8 cellular contexts compared by ENCODE assay signal in genomic region chr11:75338516-75339218, GRCh38. TPM values are rescaled to one million over a fixed set of nuclear protein-coding genes. Genes with fewer than 3 reads are reported as not detected.
A peak's percentile ranks its signal among the peaks of the same experiment; 100 is the strongest.
DNase-seq lines count a peak whose midpoint lies in the region; ATAC-seq and TF ChIP-seq lines count a peak whose summit lies in the region.

No MANE protein-coding gene starts in this region.

- no peaks in the 10 kb centered on the region for H3K36me3 Mint-ChIP-seq in activated naive CD4-positive, alpha-beta T cell treated with anti-CD3 and anti-CD28 coated beads, Interleukin-2, amount 10 ng/mL, durations not matched to agents 7 days and 5 days

- H3K4me1 Mint-ChIP-seq in activated naive CD4-positive, alpha-beta T cell treated with anti-CD3 and anti-CD28 coated beads, Interleukin-2, amount 10 ng/mL, durations not matched to agents 7 days and 5 days: peaks cover 67% of the 10 kb centered on the region

- H3K4me3 ChIP-seq in lower lobe of right lung (no peak overlapping the region), thyroid gland (replicated peaks in 1 of 3) (no peak overlapping the region)

- H3K27ac ChIP-seq in angular gyrus (ENCODE audit: low read depth, low read length) (peak overlapping the region; percentile 71), lower lobe of right lung (peak overlapping the region; percentile 86), thyroid gland (peak overlapping the region in 2 of 3 donors; percentile 12 to 62)

- H3K4me3 Mint-ChIP-seq in activated naive CD4-positive, alpha-beta T cell treated with anti-CD3 and anti-CD28 coated beads, Interleukin-2, amount 10 ng/mL, durations not matched to agents 7 days and 5 days: no peak overlapping the region

- H3K27me3 Mint-ChIP-seq in activated naive CD4-positive, alpha-beta T cell treated with anti-CD3 and anti-CD28 coated beads, Interleukin-2, amount 10 ng/mL, durations not matched to agents 7 days and 5 days: no peaks in the 10 kb centered on the region

- CTCF ChIA-PET in activated naive CD4-positive, alpha-beta T cell treated with anti-CD3 and anti-CD28 coated beads, Interleukin-2, amount 10 ng/mL, durations not matched to agents 7 days and 5 days (lab: Charles Lee): interaction anchor here (1.4 to 7.2 kb wide), 6 partner anchors 9 to 62 kb away, joined by 5 to 57 read pairs (median 12); no protein-coding TSS in a partner anchor

- no peaks in the 10 kb centered on the region for H3K9me3 Mint-ChIP-seq in activated naive CD4-positive, alpha-beta T cell treated with anti-CD3 and anti-CD28 coated beads, Interleukin-2, amount 10 ng/mL, durations not matched to agents 7 days and 5 days

- no peak for TF ChIP-seq POLR2A in thyroid gland (IDR thresholded peaks at IDR 0.05)

- 76 to 80% methylated on average over 8 of the region's 8 CpGs for WGBS in thyroid gland, 2 donors

- ATAC-seq in lower lobe of right lung (no peak), GM18870 (IDR thresholded peaks at IDR 0.05; ENCODE audit: unreplicated experiment) (no peak), HG03135 (IDR thresholded peaks at IDR 0.05; ENCODE audit: unreplicated experiment) (no peak)

- H3K4me1 ChIP-seq in lower lobe of right lung (peaks cover 100% of the 10 kb centered on the region), thyroid gland (peaks cover 20 to 67% of the 10 kb centered on the region in 2 donors)

- intact Hi-C loops in lower lobe of right lung (cut with DNase I): no loop called here
- intact Hi-C loops in thyroid gland (cut with DNase I): no loop called here

- H3K9me3 ChIP-seq in lower lobe of right lung (no peaks in the 10 kb centered on the region), thyroid gland (no peaks in the 10 kb centered on the region)

- H3K27ac Mint-ChIP-seq in activated naive CD4-positive, alpha-beta T cell treated with anti-CD3 and anti-CD28 coated beads, Interleukin-2, amount 10 ng/mL, durations not matched to agents 7 days and 5 days: no peak overlapping the region

- DNase-seq in activated naive CD4-positive, alpha-beta T cell treated with anti-CD3 and anti-CD28 coated beads, Interleukin-2, amount 50 U/mL, for 16 hours: peak; percentile 42
- DNase-seq in activated naive CD4-positive, alpha-beta T cell treated with anti-CD3 and anti-CD28 coated beads, Interleukin-2, amount 10 ng/mL, durations not matched to agents 7 days and 5 days: no peak
- DNase-seq in lower lobe of right lung: no peak
- no peak for DNase-seq in thyroid gland
- no peak for DNase-seq in NCI-H2227 (lab: John Stamatoyannopoulos, UW; ENCODE audit: unreplicated experiment)

- no peaks in the 10 kb centered on the region for H3K27me3 ChIP-seq in lower lobe of right lung (ENCODE audit: low read depth)
- H3K27me3 ChIP-seq in thyroid gland: no peaks in the 10 kb centered on the region

- TF ChIP-seq CTCF in lower lobe of right lung (IDR thresholded peaks at IDR 0.05) (no peak), thyroid gland (IDR thresholded peaks at IDR 0.05) (no peak)

- peaks cover 6% of the 10 kb centered on the region for H3K36me3 ChIP-seq in lower lobe of right lung
- no peaks in the 10 kb centered on the region for H3K36me3 ChIP-seq in thyroid gland

RNA-seq across cellular contexts. Expression of gene ARRB1, which starts 12.8 kb away (rescaled TPM):
- total RNA-seq in lower lobe of right lung: 187 TPM
- total RNA-seq in thyroid gland: 10 to 100 TPM; 15.7 to 44.7 (median 27.7) TPM
